29 cellular contexts compared by ENCODE assay signal in the genomic region with DNA sequence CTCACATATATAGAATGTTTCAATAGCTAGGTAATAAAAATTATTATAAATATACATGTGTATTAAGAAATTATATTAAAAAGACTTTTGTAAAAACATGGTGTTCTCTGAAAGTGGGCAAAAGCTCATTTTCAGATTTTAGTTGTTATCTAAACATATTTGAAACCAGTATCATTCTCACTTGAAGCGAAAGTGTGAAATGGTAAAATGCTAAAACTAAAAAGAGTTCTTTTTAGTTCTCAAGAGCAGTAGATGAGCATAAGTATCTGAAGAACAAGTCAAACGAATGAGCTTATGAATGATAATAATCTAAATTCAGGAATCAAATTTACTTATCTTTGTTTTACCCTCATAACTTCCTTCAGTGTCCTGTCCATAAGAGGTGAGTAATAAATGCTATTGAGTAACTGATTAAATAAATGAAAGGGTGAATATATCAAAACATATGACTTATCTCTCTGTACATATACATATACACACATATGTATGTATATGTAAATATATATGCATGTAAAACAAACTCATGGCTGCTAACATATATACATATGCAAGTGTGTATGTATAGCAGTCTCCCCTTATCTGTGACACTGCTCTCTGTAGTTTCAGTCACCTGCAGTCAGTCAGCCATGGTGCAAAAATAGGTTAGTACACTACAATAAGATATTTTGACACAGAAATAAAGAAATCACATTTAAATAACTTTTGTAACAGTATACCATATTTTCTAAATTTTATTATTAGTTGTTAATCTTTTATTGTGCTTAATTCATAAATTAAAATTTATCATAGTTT.
"Had no signal": no experiment of that assay in that cellular context is flagged by ENCODE, and none has a peak within 500 bp of the region (broad histone marks: within the 10 kb centered on the region; RNA-seq: fewer than 3 reads in every experiment).

No MANE protein-coding gene starts in this region.

- H3K4me2 ChIP-seq: SK-N-SH had no signal

- H3K36me3 ChIP-seq: Peyer's patch, SJSA1 had no signal

- H3K9ac ChIP-seq: SK-N-SH had no signal

- H3K9me2 ChIP-seq: SK-N-SH had no signal

- DNase-seq: NCI-H1048, NCI-H1092 treated with DMSO at 0.1 percent for 48 hours, NCI-H1105 treated with DMSO at 0.1 percent for 48 hours, NCI-H1417, NCI-H1436, NCI-H146, NCI-H1694, NCI-H187, NCI-H1930, NCI-H2029 treated with DMSO at 0.1 percent for 48 hours, NCI-H2081 treated with DMSO at 0.1 percent for 48 hours, NCI-H2107, NCI-H2171, NCI-H226, NCI-H446 treated with DMSO at 0.1 percent for 48 hours, NCI-H510A, NCI-H524, NCI-H526, NCI-H69, NCI-H748 treated with DMSO at 0.1 percent for 48 hours, NCI-H82, Peyer's patch, Right ventricle myocardium superior, RPMI8226, SHP77 treated with DMSO at 0.1 percent for 48 hours, SK-N-SH, SW 1271, T-helper 1 cell had no signal

- H3K27ac ChIP-seq: Peyer's patch, SJSA1 had no signal

- H3K4me1 ChIP-seq: Peyer's patch, SJSA1 had no signal

- H3K9me3 ChIP-seq: Peyer's patch, SJSA1, SK-N-SH had no signal

- H3K4me3 ChIP-seq: Peyer's patch, SJSA1 had no signal

- H3K27me3 ChIP-seq: Peyer's patch, SJSA1 had no signal
